1 cellular context compared by ENCODE assay signal in the genomic region with DNA sequence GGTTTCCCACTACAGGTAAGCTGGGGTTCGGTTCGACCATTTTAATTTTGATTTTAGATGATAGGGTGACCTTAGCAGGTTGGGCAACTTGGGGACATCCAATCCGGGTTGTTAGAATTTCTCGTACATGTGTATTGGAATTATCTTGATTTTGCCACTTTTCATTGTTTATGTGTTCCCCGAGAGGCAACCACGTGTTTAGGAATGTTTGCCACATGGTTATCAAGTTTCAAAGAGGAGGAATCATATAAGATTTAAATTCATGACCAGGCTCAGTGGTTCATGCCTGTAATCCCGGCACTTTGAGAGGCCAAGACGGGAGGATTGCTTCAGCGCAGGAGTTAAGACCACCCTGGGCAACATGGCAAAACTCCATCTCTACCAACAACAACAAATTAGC.
TF ChIP-seq lines count a peak whose summit lies in the region.

No MANE protein-coding gene starts in this region.

TF ChIP-seq in GM23338, 12 proteins besides CTCF, POLR2A, EP300 and RAD21:
- TF ChIP-seq NANOG (IDR thresholded peaks at IDR 0.05; ENCODE audit: borderline replicate concordance), result no peak
- TF ChIP-seq, protein P1, sequence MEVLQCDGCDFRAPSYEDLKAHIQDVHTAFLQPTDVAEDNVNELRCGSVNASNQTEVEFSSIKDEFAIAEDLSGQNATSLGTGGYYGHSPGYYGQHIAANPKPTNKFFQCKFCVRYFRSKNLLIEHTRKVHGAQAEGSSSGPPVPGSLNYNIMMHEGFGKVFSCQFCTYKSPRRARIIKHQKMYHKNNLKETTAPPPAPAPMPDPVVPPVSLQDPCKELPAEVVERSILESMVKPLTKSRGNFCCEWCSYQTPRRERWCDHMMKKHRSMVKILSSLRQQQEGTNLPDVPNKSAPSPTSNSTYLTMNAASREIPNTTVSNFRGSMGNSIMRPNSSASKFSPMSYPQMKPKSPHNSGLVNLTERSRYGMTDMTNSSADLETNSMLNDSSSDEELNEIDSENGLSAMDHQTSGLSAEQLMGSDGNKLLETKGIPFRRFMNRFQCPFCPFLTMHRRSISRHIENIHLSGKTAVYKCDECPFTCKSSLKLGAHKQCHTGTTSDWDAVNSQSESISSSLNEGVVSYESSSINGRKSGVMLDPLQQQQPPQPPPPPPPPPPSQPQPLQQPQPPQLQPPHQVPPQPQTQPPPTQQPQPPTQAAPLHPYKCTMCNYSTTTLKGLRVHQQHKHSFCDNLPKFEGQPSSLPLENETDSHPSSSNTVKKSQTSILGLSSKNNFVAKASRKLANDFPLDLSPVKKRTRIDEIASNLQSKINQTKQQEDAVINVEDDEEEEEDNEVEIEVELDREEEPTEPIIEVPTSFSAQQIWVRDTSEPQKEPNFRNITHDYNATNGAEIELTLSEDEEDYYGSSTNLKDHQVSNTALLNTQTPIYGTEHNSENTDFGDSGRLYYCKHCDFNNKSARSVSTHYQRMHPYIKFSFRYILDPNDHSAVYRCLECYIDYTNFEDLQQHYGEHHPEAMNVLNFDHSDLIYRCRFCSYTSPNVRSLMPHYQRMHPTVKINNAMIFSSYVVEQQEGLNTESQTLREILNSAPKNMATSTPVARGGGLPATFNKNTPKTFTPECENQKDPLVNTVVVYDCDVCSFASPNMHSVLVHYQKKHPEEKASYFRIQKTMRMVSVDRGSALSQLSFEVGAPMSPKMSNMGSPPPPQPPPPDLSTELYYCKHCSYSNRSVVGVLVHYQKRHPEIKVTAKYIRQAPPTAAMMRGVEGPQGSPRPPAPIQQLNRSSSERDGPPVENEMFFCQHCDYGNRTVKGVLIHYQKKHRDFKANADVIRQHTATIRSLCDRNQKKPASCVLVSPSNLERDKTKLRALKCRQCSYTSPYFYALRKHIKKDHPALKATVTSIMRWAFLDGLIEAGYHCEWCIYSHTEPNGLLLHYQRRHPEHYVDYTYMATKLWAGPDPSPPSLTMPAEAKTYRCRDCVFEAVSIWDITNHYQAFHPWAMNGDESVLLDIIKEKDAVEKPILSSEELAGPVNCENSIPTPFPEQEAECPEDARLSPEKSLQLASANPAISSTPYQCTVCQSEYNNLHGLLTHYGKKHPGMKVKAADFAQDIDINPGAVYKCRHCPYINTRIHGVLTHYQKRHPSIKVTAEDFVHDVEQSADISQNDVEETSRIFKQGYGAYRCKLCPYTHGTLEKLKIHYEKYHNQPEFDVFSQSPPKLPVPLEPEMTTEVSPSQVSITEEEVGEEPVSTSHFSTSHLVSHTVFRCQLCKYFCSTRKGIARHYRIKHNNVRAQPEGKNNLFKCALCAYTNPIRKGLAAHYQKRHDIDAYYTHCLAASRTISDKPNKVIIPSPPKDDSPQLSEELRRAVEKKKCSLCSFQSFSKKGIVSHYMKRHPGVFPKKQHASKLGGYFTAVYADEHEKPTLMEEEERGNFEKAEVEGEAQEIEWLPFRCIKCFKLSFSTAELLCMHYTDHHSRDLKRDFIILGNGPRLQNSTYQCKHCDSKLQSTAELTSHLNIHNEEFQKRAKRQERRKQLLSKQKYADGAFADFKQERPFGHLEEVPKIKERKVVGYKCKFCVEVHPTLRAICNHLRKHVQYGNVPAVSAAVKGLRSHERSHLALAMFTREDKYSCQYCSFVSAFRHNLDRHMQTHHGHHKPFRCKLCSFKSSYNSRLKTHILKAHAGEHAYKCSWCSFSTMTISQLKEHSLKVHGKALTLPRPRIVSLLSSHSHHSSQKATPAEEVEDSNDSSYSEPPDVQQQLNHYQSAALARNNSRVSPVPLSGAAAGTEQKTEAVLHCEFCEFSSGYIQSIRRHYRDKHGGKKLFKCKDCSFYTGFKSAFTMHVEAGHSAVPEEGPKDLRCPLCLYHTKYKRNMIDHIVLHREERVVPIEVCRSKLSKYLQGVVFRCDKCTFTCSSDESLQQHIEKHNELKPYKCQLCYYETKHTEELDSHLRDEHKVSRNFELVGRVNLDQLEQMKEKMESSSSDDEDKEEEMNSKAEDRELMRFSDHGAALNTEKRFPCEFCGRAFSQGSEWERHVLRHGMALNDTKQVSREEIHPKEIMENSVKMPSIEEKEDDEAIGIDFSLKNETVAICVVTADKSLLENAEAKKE (CRISPR knock-in tag; IDR thresholded peaks at IDR 0.05), result no peak
- no peak for TF ChIP-seq EZH2phosphoT487 (IDR thresholded peaks at IDR 0.05; ENCODE audit: unreplicated experiment)
- TF ChIP-seq STAT1 (IDR thresholded peaks at IDR 0.05; ENCODE audit: unreplicated experiment), result no peak
- no peak for TF ChIP-seq ZNF331 (CRISPR knock-in tag; IDR thresholded peaks at IDR 0.05; ENCODE audit: low read depth)
- TF ChIP-seq, protein P2, sequence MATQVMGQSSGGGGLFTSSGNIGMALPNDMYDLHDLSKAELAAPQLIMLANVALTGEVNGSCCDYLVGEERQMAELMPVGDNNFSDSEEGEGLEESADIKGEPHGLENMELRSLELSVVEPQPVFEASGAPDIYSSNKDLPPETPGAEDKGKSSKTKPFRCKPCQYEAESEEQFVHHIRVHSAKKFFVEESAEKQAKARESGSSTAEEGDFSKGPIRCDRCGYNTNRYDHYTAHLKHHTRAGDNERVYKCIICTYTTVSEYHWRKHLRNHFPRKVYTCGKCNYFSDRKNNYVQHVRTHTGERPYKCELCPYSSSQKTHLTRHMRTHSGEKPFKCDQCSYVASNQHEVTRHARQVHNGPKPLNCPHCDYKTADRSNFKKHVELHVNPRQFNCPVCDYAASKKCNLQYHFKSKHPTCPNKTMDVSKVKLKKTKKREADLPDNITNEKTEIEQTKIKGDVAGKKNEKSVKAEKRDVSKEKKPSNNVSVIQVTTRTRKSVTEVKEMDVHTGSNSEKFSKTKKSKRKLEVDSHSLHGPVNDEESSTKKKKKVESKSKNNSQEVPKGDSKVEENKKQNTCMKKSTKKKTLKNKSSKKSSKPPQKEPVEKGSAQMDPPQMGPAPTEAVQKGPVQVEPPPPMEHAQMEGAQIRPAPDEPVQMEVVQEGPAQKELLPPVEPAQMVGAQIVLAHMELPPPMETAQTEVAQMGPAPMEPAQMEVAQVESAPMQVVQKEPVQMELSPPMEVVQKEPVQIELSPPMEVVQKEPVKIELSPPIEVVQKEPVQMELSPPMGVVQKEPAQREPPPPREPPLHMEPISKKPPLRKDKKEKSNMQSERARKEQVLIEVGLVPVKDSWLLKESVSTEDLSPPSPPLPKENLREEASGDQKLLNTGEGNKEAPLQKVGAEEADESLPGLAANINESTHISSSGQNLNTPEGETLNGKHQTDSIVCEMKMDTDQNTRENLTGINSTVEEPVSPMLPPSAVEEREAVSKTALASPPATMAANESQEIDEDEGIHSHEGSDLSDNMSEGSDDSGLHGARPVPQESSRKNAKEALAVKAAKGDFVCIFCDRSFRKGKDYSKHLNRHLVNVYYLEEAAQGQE (IDR thresholded peaks at IDR 0.05; ENCODE audit: unreplicated experiment), result no peak
- no peak for TF ChIP-seq EZH2 (IDR thresholded peaks at IDR 0.05; ENCODE audit: low read depth, unreplicated experiment)
- no peak for TF ChIP-seq CREB1 (CRISPR knock-in tag; IDR thresholded peaks at IDR 0.05; ENCODE audit: low read depth)
- TF ChIP-seq ZNF114 (CRISPR knock-in tag; IDR thresholded peaks at IDR 0.05), result no peak
- TF ChIP-seq JUNB (IDR thresholded peaks at IDR 0.05; ENCODE audit: unreplicated experiment), result no peak
- no peak for TF ChIP-seq POLR2AphosphoS5 (IDR thresholded peaks at IDR 0.05; ENCODE audit: low read depth)
- TF ChIP-seq, protein P3, sequence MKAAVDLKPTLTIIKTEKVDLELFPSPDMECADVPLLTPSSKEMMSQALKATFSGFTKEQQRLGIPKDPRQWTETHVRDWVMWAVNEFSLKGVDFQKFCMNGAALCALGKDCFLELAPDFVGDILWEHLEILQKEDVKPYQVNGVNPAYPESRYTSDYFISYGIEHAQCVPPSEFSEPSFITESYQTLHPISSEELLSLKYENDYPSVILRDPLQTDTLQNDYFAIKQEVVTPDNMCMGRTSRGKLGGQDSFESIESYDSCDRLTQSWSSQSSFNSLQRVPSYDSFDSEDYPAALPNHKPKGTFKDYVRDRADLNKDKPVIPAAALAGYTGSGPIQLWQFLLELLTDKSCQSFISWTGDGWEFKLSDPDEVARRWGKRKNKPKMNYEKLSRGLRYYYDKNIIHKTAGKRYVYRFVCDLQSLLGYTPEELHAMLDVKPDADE (IDR thresholded peaks at IDR 0.05), result no peak
TF ChIP-seq in GM23338: peak in this region for 0.
